ENCODE assay signal across 10 cellular contexts in genomic region chr10:61905446-61905725, GRCh38. TPM values are rescaled to one million over a fixed set of nuclear protein-coding genes. Genes with fewer than 3 reads are reported as not detected.
DNase-seq lines count a peak whose midpoint lies in the region; ATAC-seq and TF ChIP-seq lines count a peak whose summit lies in the region.
"Had no signal": no experiment of that assay in that cellular context is flagged by ENCODE, and none has a peak within 500 bp of the region (broad histone marks: within the 10 kb centered on the region; RNA-seq: fewer than 3 reads in every experiment).

No MANE protein-coding gene starts in this region.

- WGBS in SK-N-SH (ENCODE audit: low lambda C conversion rate), result 100% methylated on average over 1 of the region's 1 CpG
- 60% methylated on average over 1 of the region's 1 CpG for WGBS in esophagus squamous epithelium, 2 donors
- 64 to 89% (median 84%) methylated on average over 1 of the region's 1 CpG for WGBS in spleen, 5 donors
- WGBS in aorta, 2 donors, result 56 to 64% methylated on average over 1 of the region's 1 CpG

- H3K4me1 ChIP-seq in SK-N-SH (ENCODE audit: control insufficient read depth in 1 of 2, insufficient read depth in 2 of 2, low read depth in 1 of 2, low read length in 1 of 2) (peaks cover 9 to 26% of the 10 kb centered on the region in 2 experiments; a peak in 3 of 4 replicates), Peyer's patch (peaks cover 0 to 21% (median 0%) of the 10 kb centered on the region in 4 donors), esophagus squamous epithelium (peaks cover 7 to 49% (median 10%) of the 10 kb centered on the region in 3 donors), spleen (peaks cover 10 to 70% (median 40%) of the 10 kb centered on the region in 6 donors), aorta (ENCODE audit: control insufficient read depth in 1 of 2, insufficient read depth in 2 of 2, low read length in 2 of 2) (peaks cover 2 to 3% of the 10 kb centered on the region in 2 donors)

- intact Hi-C loops in esophagus squamous epithelium (cut with DNase I), result no loop called here
- intact Hi-C loops in spleen (cut with DNase I; ENCODE audit: low total_unique reads), result no loop called here
- intact Hi-C loops in aorta (cut with DNase I), result loop anchor here in 1 of 2 donors (2.0 kb wide), 1 partner anchor 33 kb away; no protein-coding TSS in a partner anchor

- ATAC-seq in SK-N-SH treated with all-trans-retinoic acid at 6 μM for 48 hours (no peak), aorta (ENCODE audit: low FRiP score) (no peak)

- CTCF ChIA-PET in SK-N-SH (lab: Yijun Ruan, JAX), result interaction anchor here (0.6 to 6.9 kb wide), 8 partner anchors 8 to 339 kb away, joined by 3 to 36 read pairs (median 4); no protein-coding TSS in a partner anchor

- TF ChIP-seq CTCF in SK-N-SH (IDR thresholded peaks at IDR 0.05) (no peak), Peyer's patch (IDR thresholded peaks at IDR 0.05) (no peak), esophagus squamous epithelium (IDR thresholded peaks at IDR 0.05) (no peak), spleen (IDR thresholded peaks at IDR 0.05 in 8 of 11, conservative IDR thresholded peaks at IDR 0.05 in 3 of 11) (no peak)

- H2AFZ ChIP-seq in SK-N-SH (ENCODE audit: low read depth), result no peak overlapping the region

- H3K9me3 ChIP-seq in SK-N-SH (no peaks in the 10 kb centered on the region), Peyer's patch (no peaks in the 10 kb centered on the region), esophagus squamous epithelium (no peaks in the 10 kb centered on the region), spleen (no peaks in the 10 kb centered on the region), aorta (ENCODE audit: control insufficient read depth, low read length) (no peaks in the 10 kb centered on the region)

- TF ChIP-seq RAD21 in SK-N-SH (IDR thresholded peaks at IDR 0.05; ENCODE audit: low read length), result no peak

- no peak for DNase-seq in SK-N-SH
- DNase-seq in Peyer's patch, result no peak
- no peak for DNase-seq in esophagus squamous epithelium (lab: John Stamatoyannopoulos, UW)
- no peak for DNase-seq in spleen
- no peak for DNase-seq in nucleus accumbens (lab: John Stamatoyannopoulos, UW)
- DNase-seq in NK-92 treated with Interleukin-12 subunit alpha and Interleukin-12 subunit beta, amount 100 ng/mL, for 24 hours (lab: John Stamatoyannopoulos, UW), result no peak
- no peak for DNase-seq in aorta
- DNase-seq: NCI-H1105 treated with DMSO at 0.1 percent for 48 hours had no signal

- H4K20me1 ChIP-seq in SK-N-SH (ENCODE audit: insufficient read depth), result peaks cover 6% of the 10 kb centered on the region; the same call in 1 of the 2 replicates

- no peak for TF ChIP-seq EP300 in SK-N-SH (IDR thresholded peaks at IDR 0.05; ENCODE audit: borderline replicate concordance in 1 of 2, low read depth in 1 of 2, low read length in 1 of 2)

- H3K9me2 ChIP-seq in SK-N-SH, result no peaks in the 10 kb centered on the region

- peaks cover 5 to 16% of the 10 kb centered on the region in 2 experiments for H3K36me3 ChIP-seq in SK-N-SH (replicated peaks in 1 of 2; ENCODE audit: control insufficient read depth in 1 of 2, insufficient read depth in 2 of 2, low read length in 1 of 2)
- H3K36me3 ChIP-seq in Peyer's patch, result no peaks in the 10 kb centered on the region
- peaks cover 0 to 5% (median 0%) of the 10 kb centered on the region in 3 donors for H3K36me3 ChIP-seq in esophagus squamous epithelium
- H3K36me3 ChIP-seq in spleen, result peaks cover 0 to 8% (median 0%) of the 10 kb centered on the region in 6 donors
- H3K36me3 ChIP-seq in aorta (ENCODE audit: control insufficient read depth in 1 of 2, insufficient read depth in 2 of 2, low read length in 1 of 2), result no peaks in the 10 kb centered on the region

- peak overlapping the region; percentile 91; the same call in 1 of the 2 replicates for H3K4me2 ChIP-seq in SK-N-SH

- no peak overlapping the region for H3K9ac ChIP-seq in SK-N-SH

- TF ChIP-seq POLR2A in Peyer's patch (IDR thresholded peaks at IDR 0.05) (no peak), esophagus squamous epithelium (IDR thresholded peaks at IDR 0.05) (no peak), spleen (IDR thresholded peaks at IDR 0.05) (no peak)

- POLR2A ChIA-PET in SK-N-SH (lab: Yijun Ruan, JAX), result no interaction called here

- H3K27ac ChIP-seq in SK-N-SH (ENCODE audit: low read depth in 2 of 2, low read length in 1 of 2) (peak overlapping the region; percentile 72 to 87), Peyer's patch (peak overlapping the region in 3 of 4 donors; percentile 11 to 95 (median 94)), esophagus squamous epithelium (peak overlapping the region; percentile 99 to 100 (median 100)), spleen (peak overlapping the region in 6 of 8 donors; percentile 18 to 98 (median 98)), aorta (ENCODE audit: low read depth in 1 of 2, low read length in 2 of 2) (peak overlapping the region in 1 of 2 donors; percentile 12)

- H3K4me3 ChIP-seq in SK-N-SH (ENCODE audit: low read depth in 2 of 2, low read length in 1 of 2), result peak overlapping the region; percentile 6 to 7; a peak in 1 of 4 replicates
- no peak overlapping the region for H3K4me3 ChIP-seq in Peyer's patch
- peak overlapping the region in 1 of 4 donors; percentile 92 for H3K4me3 ChIP-seq in esophagus squamous epithelium
- peak overlapping the region in 1 of 8 donors; percentile 11 for H3K4me3 ChIP-seq in spleen
- H3K4me3 ChIP-seq in aorta (ENCODE audit: low read length in 2 of 2), result no peak overlapping the region

- H3K27me3 ChIP-seq in SK-N-SH (ENCODE audit: insufficient read depth), result no peaks in the 10 kb centered on the region
- no peaks in the 10 kb centered on the region for H3K27me3 ChIP-seq in Peyer's patch
- no peaks in the 10 kb centered on the region for H3K27me3 ChIP-seq in esophagus squamous epithelium
- H3K27me3 ChIP-seq in spleen (replicated peaks in 1 of 7), result no peaks in the 10 kb centered on the region
- H3K27me3 ChIP-seq in aorta (ENCODE audit: control insufficient read depth in 1 of 2, insufficient read depth in 2 of 2, low read length in 1 of 2), result no peaks in the 10 kb centered on the region
- H3K27me3 ChIP-seq: foreskin keratinocyte had no signal

- H3K79me2 ChIP-seq in SK-N-SH (ENCODE audit: insufficient read depth), result peaks cover 82% of the 10 kb centered on the region

- H3F3A ChIP-seq in SK-N-SH (replicated peaks; ENCODE audit: insufficient read depth), result peaks cover 13% of the 10 kb centered on the region

TF ChIP-seq in SK-N-SH, 30 proteins besides CTCF, POLR2A, EP300 and RAD21 (continues in another document):
- TF ChIP-seq RXRA (IDR thresholded peaks at IDR 0.05; ENCODE audit: borderline replicate concordance, low read depth) (no peak), NRF1 (IDR thresholded peaks at IDR 0.05; ENCODE audit: low read depth, low read length) (no peak), MAX (IDR thresholded peaks at IDR 0.05; ENCODE audit: low read depth) (no peak), MEF2A (IDR thresholded peaks at IDR 0.05; ENCODE audit: borderline replicate concordance, low read depth) (no peak), POLR2AphosphoS5 (IDR thresholded peaks at IDR 0.05; ENCODE audit: low read depth, low read length) (no peak), MXI1 (IDR thresholded peaks at IDR 0.05; ENCODE audit: low read depth, low read length) (no peak), TCF12 (IDR thresholded peaks at IDR 0.05) (no peak), TEAD4 (IDR thresholded peaks at IDR 0.05; ENCODE audit: borderline replicate concordance, insufficient read depth) (no peak), SMC3 (IDR thresholded peaks at IDR 0.05; ENCODE audit: low read depth, low read length) (no peak), JUND (IDR thresholded peaks at IDR 0.05) (no peak)

TF ChIP-seq in SK-N-SH treated with all-trans-retinoic acid at 6 μM for 48 hours, 23 proteins besides CTCF, POLR2A, EP300 and RAD21 (continues in another document):
- TF ChIP-seq ZNF8 (CRISPR knock-in tag; IDR thresholded peaks at IDR 0.05), result no peak
- no peak for TF ChIP-seq TSHZ2 (CRISPR knock-in tag; IDR thresholded peaks at IDR 0.05)
- no peak for TF ChIP-seq ZNF565 (CRISPR knock-in tag; conservative IDR thresholded peaks at IDR 0.05; ENCODE audit: low read depth)
- no peak for TF ChIP-seq ESRRG (CRISPR knock-in tag; IDR thresholded peaks at IDR 0.05)

RNA-seq across cellular contexts. Expression of gene ARID5B, which starts 3.9 kb away (rescaled TPM):
- polyA plus RNA-seq in SK-N-SH (2012; rRNA removed) (10.9 and 18.4 TPM in 2 replicates), spleen (1 to 10 TPM; 5.6 to 9.0 (median 6.8) TPM), aorta (10 to 100 TPM in 1 of 2 donors, 1 to 10 TPM in 1; 7.8 to 33.2 TPM)
- 12.7 and 13.2 TPM in 2 replicates for polyA plus RNA-seq in SK-N-SH (2012; cell fraction: cytosol; rRNA removed)
- 12.0 and 22.4 TPM in 2 replicates for polyA plus RNA-seq in SK-N-SH (2012; cell fraction: nucleus; rRNA removed)
- total RNA-seq in Peyer's patch (100 to 1,000 TPM in 1 of 4 donors, 10 to 100 TPM in 3; 10.5 to 167 (median 29.4) TPM), esophagus squamous epithelium (10 to 100 TPM; 18.0 to 38.1 (median 30.2) TPM), spleen (10 to 100 TPM; 40.1 to 70.7 (median 46.9) TPM), aorta (100 to 1,000 TPM in 1 of 2 donors, 10 to 100 TPM in 1; 66.2 to 143 TPM)

Comparison
In these comparisons a context has a peak if more than half of its experiments do, and no peak if none do; other contexts are left out.
1. H3K4me3 ChIP-seq: peak in SK-N-SH (2 of 2); none in Peyer's patch (0 of 4) and aorta (0 of 2).